In the genomic region with DNA sequence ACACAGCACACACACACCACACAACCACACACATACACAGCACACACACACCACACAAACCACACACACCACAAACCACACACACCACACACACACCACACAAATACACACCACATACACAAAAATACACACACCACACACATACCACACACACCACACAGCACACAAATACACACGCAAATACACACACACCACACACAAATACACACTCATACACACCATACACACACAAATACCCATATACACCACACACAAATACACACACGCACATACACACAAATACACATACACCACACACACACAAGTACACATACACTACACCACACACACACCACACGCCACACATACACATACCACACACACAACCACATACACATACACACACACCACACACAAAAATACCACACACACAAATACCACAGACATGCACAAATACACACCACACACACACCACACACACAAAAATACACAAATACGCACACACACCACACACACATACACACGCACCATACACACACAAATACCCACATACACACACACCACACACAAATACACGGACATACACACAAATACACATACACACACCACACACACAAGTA, we compare ENCODE assay signal across 21 cellular contexts.
"Had no signal": no experiment of that assay in that cellular context is flagged by ENCODE, and none has a peak within 500 bp of the region (broad histone marks: within the 10 kb centered on the region; RNA-seq: fewer than 3 reads in every experiment).

No MANE protein-coding gene starts in this region.

- H3K4me2 ChIP-seq: smooth muscle cell had no signal

- H3K27me3 ChIP-seq: ovary had no signal

- H3K36me3 ChIP-seq: left ventricle myocardium inferior, ovary, stomach had no signal

- ATAC-seq: activated CD4-positive, CD25-positive, alpha-beta regulatory T cell treated with anti-CD3 and anti-CD28 coated beads, Interleukin-2, amount 50 U/mL, for 24 hours; activated CD8-positive, alpha-beta T cell treated with anti-CD3 and anti-CD28 coated beads, Interleukin-2, amount 10 ng/mL, durations not matched to agents 7 days and 5 days; activated naive CD8-positive, alpha-beta T cell treated with anti-CD3 and anti-CD28 coated beads, Interleukin-2, amount 50 U/mL, for 24 hours; natural killer cell treated with Interleukin-12 subunit alpha and Interleukin-12 subunit beta and Interleukin-15 and Interleukin-18, amount 100 ng/mL, for 72 hours; psoas muscle; sciatic nerve; stimulated activated memory B cell treated with anti-CD40 and anti-IgM and Interleukin-4, amounts not matched to agents 10 μg/mL and 1 μg/mL and 100 μg/mL, for 72 hours; T-cell had no signal

- DNase-seq: activated CD8-positive, alpha-beta T cell treated with anti-CD3 and anti-CD28 coated beads, Interleukin-2, amount 10 ng/mL, durations not matched to agents 7 days and 5 days; activated gamma-delta T cell; activated naive CD4-positive, alpha-beta T cell treated with anti-CD3 and anti-CD28 coated beads, Interleukin-2, amount 50 U/mL, for 16 hours; activated naive CD8-positive, alpha-beta T cell treated with anti-CD3 and anti-CD28 coated beads, Interleukin-2, amount 50 U/mL, for 24 hours; anterior cingulate cortex; caudate nucleus; dermis blood vessel endothelial cell; effector CD8-positive, alpha-beta T cell; left ventricle myocardium inferior; psoas muscle; stimulated activated CD4-positive, alpha-beta T cell treated with anti-CD3 and anti-CD28 coated beads, Interleukin-15, amount 100 ng/mL, for 24 hours; stomach; T-cell had no signal

- H3K9me3 ChIP-seq: left ventricle myocardium inferior, ovary, psoas muscle, stomach had no signal

- H3K4me3 ChIP-seq: left ventricle myocardium inferior, ovary, psoas muscle, smooth muscle cell, stomach had no signal

- H3K27ac ChIP-seq: foreskin keratinocyte, left ventricle myocardium inferior, ovary, psoas muscle, VCaP had no signal

- H3K4me1 ChIP-seq: foreskin keratinocyte, left ventricle myocardium inferior, psoas muscle had no signal
